In genomic region chr6:89084954-89085353, GRCh38 we compare ENCODE assay signal across 14 cellular contexts. TPM values are rescaled to one million over a fixed set of nuclear protein-coding genes. Genes with fewer than 3 reads are reported as not detected.
DNase-seq lines count a peak whose midpoint lies in the region; ATAC-seq, FAIRE-seq and TF ChIP-seq lines count a peak whose summit lies in the region.
"Had no signal": no experiment of that assay in that cellular context is flagged by ENCODE, and none has a peak within 500 bp of the region (broad histone marks: within the 10 kb centered on the region; RNA-seq: fewer than 3 reads in every experiment).

No MANE protein-coding gene starts in this region.

- TF ChIP-seq CTCF in astrocyte (IDR thresholded peaks at IDR 0.05; ENCODE audit: insufficient read depth, low read depth, low read length), result no peak
- TF ChIP-seq CTCF in keratinocyte (optimal IDR thresholded peaks at IDR 0.05 in 1 of 3, IDR thresholded peaks at IDR 0.05 in 1 of 3, conservative IDR thresholded peaks at IDR 0.05 in 1 of 3; ENCODE audit: extremely low read depth in 1 of 3, insufficient read depth in 2 of 3, low read length in 3 of 3), result no peak
- no peak for TF ChIP-seq CTCF in thoracic aorta (IDR thresholded peaks at IDR 0.05)

- H3K9ac ChIP-seq in astrocyte (ENCODE audit: low read length), result no peak overlapping the region
- no peak overlapping the region for H3K9ac ChIP-seq in keratinocyte (ENCODE audit: control insufficient read depth, extremely low read depth, insufficient read depth, low read length)

- peaks cover 37% of the 10 kb centered on the region for H3K36me3 Mint-ChIP-seq in activated naive CD4-positive, alpha-beta T cell treated with anti-CD3 and anti-CD28 coated beads for 36 hours (ENCODE audit: low read depth)
- peaks cover 7% of the 10 kb centered on the region for H3K36me3 Mint-ChIP-seq in astrocyte (ENCODE audit: low read depth, unreplicated experiment)

- peaks cover 46% of the 10 kb centered on the region for H3K79me2 ChIP-seq in astrocyte (ENCODE audit: insufficient read depth, low read length)
- H3K79me2 ChIP-seq in keratinocyte (ENCODE audit: control insufficient read depth, insufficient read depth, low read length), result peaks cover 21% of the 10 kb centered on the region

- peaks cover 53% of the 10 kb centered on the region for H4K20me1 ChIP-seq in astrocyte (ENCODE audit: insufficient read depth, low read length)
- no peaks in the 10 kb centered on the region for H4K20me1 ChIP-seq in keratinocyte (ENCODE audit: control insufficient read depth, extremely low read depth, insufficient read depth, low read length)

- H3K36me3 ChIP-seq in astrocyte (ENCODE audit: insufficient read depth, low read length), result peaks cover 17% of the 10 kb centered on the region
- H3K36me3 ChIP-seq in keratinocyte (ENCODE audit: control insufficient read depth in 2 of 2, extremely low read depth in 1 of 2, insufficient read depth in 2 of 2, low read length in 2 of 2), result peaks cover 0 to 6% of the 10 kb centered on the region in 2 experiments
- H3K36me3 ChIP-seq in thoracic aorta, result peaks cover 15% of the 10 kb centered on the region

- H3K4me2 ChIP-seq in astrocyte (ENCODE audit: low read length) (no peak overlapping the region), keratinocyte (ENCODE audit: control insufficient read depth, extremely low read depth, insufficient read depth, low read depth, low read length) (no peak overlapping the region)

- ATAC-seq in thoracic aorta (ENCODE audit: insufficient number of reproducible peaks, low FRiP score, low read depth), result no peak
- ATAC-seq: K562 had no signal

- H3K27ac ChIP-seq in astrocyte (ENCODE audit: low read depth, low read length) (no peak overlapping the region), keratinocyte (ENCODE audit: control insufficient read depth, insufficient read depth, low read length) (no peak overlapping the region), thoracic aorta (no peak overlapping the region)
- H3K27ac ChIP-seq: SK-N-MC had no signal

- H3K27me3 Mint-ChIP-seq in activated naive CD4-positive, alpha-beta T cell treated with anti-CD3 and anti-CD28 coated beads for 36 hours (ENCODE audit: low read depth), result no peaks in the 10 kb centered on the region
- no peaks in the 10 kb centered on the region for H3K27me3 Mint-ChIP-seq in astrocyte (ENCODE audit: low read depth, unreplicated experiment)

- H3K4me3 ChIP-seq in astrocyte (ENCODE audit: insufficient read depth, low read depth, low read length) (no peak overlapping the region), keratinocyte (ENCODE audit: control insufficient read depth in 2 of 3, extremely low read depth in 1 of 3, insufficient read depth in 2 of 3, low read depth in 1 of 3, low read length in 3 of 3) (no peak overlapping the region), thoracic aorta (peak overlapping the region; percentile 13)
- H3K4me3 ChIP-seq: K562, SK-N-MC had no signal

- intact Hi-C loops in activated naive CD4-positive, alpha-beta T cell treated with anti-CD3 and anti-CD28 coated beads for 36 hours (cut with micrococcal nuclease), result loop anchor here (10.0 kb wide), 4 partner anchors 1200 to 1760 kb away; partner anchors contain the start of genes GJB7 and SMIM8

- CTCF ChIA-PET in activated naive CD4-positive, alpha-beta T cell treated with anti-CD3 and anti-CD28 coated beads for 36 hours (lab: Charles Lee), result interaction anchor here (1.0 to 1.5 kb wide), 4 partner anchors 8 to 102 kb away, joined by 3 to 7 read pairs (median 4); partner anchors contain the start of gene PM20D2

- H3K4me1 Mint-ChIP-seq in activated naive CD4-positive, alpha-beta T cell treated with anti-CD3 and anti-CD28 coated beads for 36 hours (ENCODE audit: low read depth), result peaks cover 33% of the 10 kb centered on the region
- peaks cover 17% of the 10 kb centered on the region for H3K4me1 Mint-ChIP-seq in astrocyte (ENCODE audit: low read depth, unreplicated experiment)

- no peaks in the 10 kb centered on the region for H3K9me3 Mint-ChIP-seq in activated naive CD4-positive, alpha-beta T cell treated with anti-CD3 and anti-CD28 coated beads for 36 hours
- H3K9me3 Mint-ChIP-seq in astrocyte (ENCODE audit: unreplicated experiment), result no peaks in the 10 kb centered on the region

- dilution Hi-C loops in keratinocyte (cut with MboI; ENCODE audit: extremely low pct_ligation_motif_present, low sequenced_read_pairs), result no loop called here

- peak overlapping the region; percentile 4 for H3K4me3 Mint-ChIP-seq in activated naive CD4-positive, alpha-beta T cell treated with anti-CD3 and anti-CD28 coated beads for 36 hours
- H3K4me3 Mint-ChIP-seq in astrocyte (ENCODE audit: unreplicated experiment), result peak overlapping the region; percentile 52

- FAIRE-seq in astrocyte (lab: Jason Lieb, UNC), result no peak
- peak; percentile 49 for FAIRE-seq in keratinocyte (lab: Jason Lieb, UNC)
- FAIRE-seq: K562 had no signal

- peaks cover 10% of the 10 kb centered on the region for H3K4me1 ChIP-seq in astrocyte (ENCODE audit: insufficient read depth, low read length)
- H3K4me1 ChIP-seq in keratinocyte (ENCODE audit: control insufficient read depth, extremely low read depth, insufficient read depth, low read length), result peaks cover 13% of the 10 kb centered on the region
- H3K4me1 ChIP-seq in thoracic aorta (ENCODE audit: control insufficient read depth in 1 of 2, low read depth in 2 of 2), result peaks cover 28 to 47% of the 10 kb centered on the region in 2 donors
- H3K4me1 ChIP-seq: BE2C had no signal

- peak overlapping the region; percentile 11 for H3K27ac Mint-ChIP-seq in activated naive CD4-positive, alpha-beta T cell treated with anti-CD3 and anti-CD28 coated beads for 36 hours
- H3K27ac Mint-ChIP-seq in astrocyte (ENCODE audit: unreplicated experiment), result peak overlapping the region; percentile 35

- H3K9me1 ChIP-seq in keratinocyte (ENCODE audit: control insufficient read depth, extremely low read depth, insufficient read depth, low read length), result no peaks in the 10 kb centered on the region

- no peak overlapping the region for H2AFZ ChIP-seq in astrocyte (ENCODE audit: low read depth, low read length)
- no peak overlapping the region for H2AFZ ChIP-seq in keratinocyte (ENCODE audit: control insufficient read depth, low read length)

- H3K27me3 ChIP-seq in astrocyte (ENCODE audit: insufficient read depth, low read length), result no peaks in the 10 kb centered on the region
- H3K27me3 ChIP-seq in keratinocyte (ENCODE audit: control insufficient read depth, extremely low read depth, insufficient read depth, low read length), result no peaks in the 10 kb centered on the region
- H3K27me3 ChIP-seq in thoracic aorta (replicated peaks; ENCODE audit: insufficient read depth), result no peaks in the 10 kb centered on the region
- H3K27me3 ChIP-seq: BE2C had no signal

- no peak for DNase-seq in activated naive CD4-positive, alpha-beta T cell treated with anti-CD3 and anti-CD28 coated beads for 36 hours
- DNase-seq in activated naive CD4-positive, alpha-beta T cell treated with Interleukin-2 at 50 U/mL for 16 hours, result no peak
- no peak for DNase-seq in astrocyte (ENCODE audit: low read depth)
- DNase-seq in keratinocyte (ENCODE audit: low read depth, low spot score), result no peak
- DNase-seq in thoracic aorta (ENCODE audit: low spot score), result no peak
- DNase-seq in OCI-M1 (lab: John Stamatoyannopoulos, UW), result no peak
- DNase-seq in nucleus accumbens (lab: John Stamatoyannopoulos, UW), result no peak
- no peak for DNase-seq in NAMALWA (ENCODE audit: low spot score)
- DNase-seq: BE2C, cortex of kidney, NCI-H446, occipital lobe had no signal

- H3K9me3 ChIP-seq in astrocyte (ENCODE audit: insufficient read depth, low read depth, low read length), result no peaks in the 10 kb centered on the region
- no peaks in the 10 kb centered on the region for H3K9me3 ChIP-seq in keratinocyte (ENCODE audit: control insufficient read depth, low read depth, low read length)
- H3K9me3 ChIP-seq in thoracic aorta, result no peaks in the 10 kb centered on the region
- H3K9me3 ChIP-seq: BE2C had no signal

RNA-seq across cellular contexts. Expression of gene PNRC1, which starts 4.4 kb away (rescaled TPM):
- 100 to 1,000 TPM; 110 to 111 TPM for total RNA-seq in activated naive CD4-positive, alpha-beta T cell treated with anti-CD3 and anti-CD28 coated beads for 36 hours
- total RNA-seq in astrocyte (93.2 and 95.9 TPM in 2 replicates), thoracic aorta (100 to 1,000 TPM; 217 to 297 TPM)
- polyA plus RNA-seq in keratinocyte, result 7.1 to 34.6 TPM (median 19.5 TPM) in 3 replicates
- 27.9 TPM for polyA plus RNA-seq in keratinocyte (2011; ENCODE audit: low read depth)
- 20.1 and 25.6 TPM in 2 replicates for polyA plus RNA-seq in keratinocyte (2011; cell fraction: cytosol; rRNA removed)
- polyA plus RNA-seq in keratinocyte (2011; cell fraction: nucleus; rRNA removed), result 66.6 and 75.8 TPM in 2 replicates
- 30.0 and 158 TPM in 2 replicates for polyA plus RNA-seq in keratinocyte (2012; ENCODE audit: low replicate concordance)
- polyA minus RNA-seq in keratinocyte, result 16.3 to 30.3 TPM (median 18.2 TPM) in 3 replicates
- polyA minus RNA-seq in keratinocyte (2011; cell fraction: cytosol; rRNA and poly(A)+ RNA removed), result 50.1 TPM
- polyA minus RNA-seq in keratinocyte (2011; cell fraction: nucleus; rRNA and poly(A)+ RNA removed), result 38.1 and 60.5 TPM in 2 replicates

RNA-seq across cellular contexts. Expression of gene SRSF12, which starts 32.9 kb away (rescaled TPM):
- total RNA-seq in activated naive CD4-positive, alpha-beta T cell treated with anti-CD3 and anti-CD28 coated beads for 36 hours, result under 1 TPM in 1 of 2 experiments, not detected in 1; 0.15 TPM
- 7.0 and 9.2 TPM in 2 replicates for total RNA-seq in astrocyte
- 0.16 to 0.28 TPM (median 0.19 TPM) in 3 replicates for polyA plus RNA-seq in keratinocyte
- 0.16 TPM for polyA plus RNA-seq in keratinocyte (2011; ENCODE audit: low read depth)
- 0.23 and 0.49 TPM in 2 replicates for polyA plus RNA-seq in keratinocyte (2011; cell fraction: cytosol; rRNA removed)
- 0.10 and 0.28 TPM in 2 replicates for polyA plus RNA-seq in keratinocyte (2011; cell fraction: nucleus; rRNA removed)
- 0.17 and 0.42 TPM in 2 replicates for polyA plus RNA-seq in keratinocyte (2012; ENCODE audit: low replicate concordance)
- polyA minus RNA-seq in keratinocyte, result 0.16 to 0.46 TPM in 2 of 3 replicates, not detected in the other
- polyA minus RNA-seq in keratinocyte (2011; cell fraction: cytosol; rRNA and poly(A)+ RNA removed), result not detected
- 0.11 TPM in 1 of 2 replicates, not detected in the other for polyA minus RNA-seq in keratinocyte (2011; cell fraction: nucleus; rRNA and poly(A)+ RNA removed)
- total RNA-seq in thoracic aorta, result 1 to 10 TPM in 1 of 2 donors, under 1 TPM in 1; 0.41 to 1.3 TPM
- total RNA-seq: K562 had no signal
- polyA plus RNA-seq: K562 had no signal
